ENCODE assay signal across 1 cellular context in the genomic region with DNA sequence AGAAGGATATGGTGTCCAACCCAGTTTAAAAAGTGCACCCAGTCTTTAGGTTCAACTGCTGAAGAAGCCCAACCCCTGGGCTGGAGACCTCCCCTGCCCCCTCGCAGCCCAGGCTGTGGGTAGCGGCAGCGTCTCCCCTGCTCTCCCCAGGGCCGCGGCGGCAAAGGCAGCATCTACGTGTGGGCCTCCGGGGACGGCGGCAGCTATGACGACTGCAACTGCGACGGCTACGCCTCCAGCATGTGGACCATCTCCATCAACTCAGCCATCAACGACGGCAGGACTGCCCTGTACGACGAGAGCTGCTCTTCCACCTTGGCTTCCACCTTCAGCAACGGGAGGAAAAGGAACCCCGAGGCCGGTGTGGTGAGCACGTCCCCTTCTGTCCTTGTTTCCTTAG.
TF ChIP-seq lines count a peak whose summit lies in the region.

No MANE protein-coding gene starts in this region.

TF ChIP-seq in K562, 482 proteins besides CTCF, POLR2A, EP300 and RAD21 (continued from another document and continues in another):
- peak; percentile 70 for TF ChIP-seq MGA (IDR thresholded peaks at IDR 0.05)
- TF ChIP-seq, protein P1, sequence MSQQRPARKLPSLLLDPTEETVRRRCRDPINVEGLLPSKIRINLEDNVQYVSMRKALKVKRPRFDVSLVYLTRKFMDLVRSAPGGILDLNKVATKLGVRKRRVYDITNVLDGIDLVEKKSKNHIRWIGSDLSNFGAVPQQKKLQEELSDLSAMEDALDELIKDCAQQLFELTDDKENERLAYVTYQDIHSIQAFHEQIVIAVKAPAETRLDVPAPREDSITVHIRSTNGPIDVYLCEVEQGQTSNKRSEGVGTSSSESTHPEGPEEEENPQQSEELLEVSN (IDR thresholded peaks at IDR 0.05; ENCODE audit: borderline replicate concordance in 1 of 2, extremely low read depth in 1 of 2, insufficient read depth in 1 of 2, insufficient read length in 1 of 2, low read depth in 1 of 2, low read length in 1 of 2, poor library complexity in 1 of 2, severe bottlenecking in 1 of 2): peak in 1 of 2 experiments; percentile 65
- TF ChIP-seq MAZ (CRISPR knock-in tag; conservative IDR thresholded peaks at IDR 0.05 in 1 of 2, IDR thresholded peaks at IDR 0.05 in 1 of 2): no peak
- peak; percentile 83 for TF ChIP-seq L3MBTL2 (IDR thresholded peaks at IDR 0.05)
- no peak for TF ChIP-seq NR2C1 (IDR thresholded peaks at IDR 0.05)
- no peak for TF ChIP-seq NR2C1 (tag; IDR thresholded peaks at IDR 0.05)
- no peak for TF ChIP-seq NEUROD1 (IDR thresholded peaks at IDR 0.05; ENCODE audit: borderline replicate concordance, low read depth, low read length, partially characterized antibody)
- TF ChIP-seq, protein P2, sequence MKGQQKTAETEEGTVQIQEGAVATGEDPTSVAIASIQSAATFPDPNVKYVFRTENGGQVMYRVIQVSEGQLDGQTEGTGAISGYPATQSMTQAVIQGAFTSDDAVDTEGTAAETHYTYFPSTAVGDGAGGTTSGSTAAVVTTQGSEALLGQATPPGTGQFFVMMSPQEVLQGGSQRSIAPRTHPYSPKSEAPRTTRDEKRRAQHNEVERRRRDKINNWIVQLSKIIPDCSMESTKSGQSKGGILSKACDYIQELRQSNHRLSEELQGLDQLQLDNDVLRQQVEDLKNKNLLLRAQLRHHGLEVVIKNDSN (CRISPR knock-in tag; IDR thresholded peaks at IDR 0.05): no peak
- TF ChIP-seq, protein P3, sequence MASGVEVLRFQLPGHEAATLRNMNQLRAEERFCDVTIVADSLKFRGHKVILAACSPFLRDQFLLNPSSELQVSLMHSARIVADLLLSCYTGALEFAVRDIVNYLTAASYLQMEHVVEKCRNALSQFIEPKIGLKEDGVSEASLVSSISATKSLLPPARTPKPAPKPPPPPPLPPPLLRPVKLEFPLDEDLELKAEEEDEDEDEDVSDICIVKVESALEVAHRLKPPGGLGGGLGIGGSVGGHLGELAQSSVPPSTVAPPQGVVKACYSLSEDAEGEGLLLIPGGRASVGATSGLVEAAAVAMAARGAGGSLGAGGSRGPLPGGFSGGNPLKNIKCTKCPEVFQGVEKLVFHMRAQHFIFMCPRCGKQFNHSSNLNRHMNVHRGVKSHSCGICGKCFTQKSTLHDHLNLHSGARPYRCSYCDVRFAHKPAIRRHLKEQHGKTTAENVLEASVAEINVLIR (CRISPR knock-in tag; IDR thresholded peaks at IDR 0.05): peak; percentile 29; the same call in 1 of the 2 replicates
- TF ChIP-seq ZNF431 (CRISPR knock-in tag; IDR thresholded peaks at IDR 0.05): no peak
- TF ChIP-seq BMI1 (IDR thresholded peaks at IDR 0.05; ENCODE audit: low read length): no peak
- TF ChIP-seq HNRNPH1 (optimal IDR thresholded peaks at IDR 0.05; ENCODE audit: low read depth, low read length): no peak
- no peak for TF ChIP-seq SRSF9 (IDR thresholded peaks at IDR 0.05; ENCODE audit: borderline replicate concordance, low read depth, low read length)
- TF ChIP-seq NR1H2 (CRISPR knock-in tag; IDR thresholded peaks at IDR 0.05): no peak
- no peak for TF ChIP-seq RBM15 (IDR thresholded peaks at IDR 0.05; ENCODE audit: insufficient read depth, low read length)
- no peak for TF ChIP-seq ZNF41 (CRISPR knock-in tag; conservative IDR thresholded peaks at IDR 0.05)
- TF ChIP-seq SREBF2 (CRISPR knock-in tag; IDR thresholded peaks at IDR 0.05): no peak
- TF ChIP-seq KDM2B (CRISPR knock-in tag; IDR thresholded peaks at IDR 0.05): no peak
- TF ChIP-seq, protein P4, sequence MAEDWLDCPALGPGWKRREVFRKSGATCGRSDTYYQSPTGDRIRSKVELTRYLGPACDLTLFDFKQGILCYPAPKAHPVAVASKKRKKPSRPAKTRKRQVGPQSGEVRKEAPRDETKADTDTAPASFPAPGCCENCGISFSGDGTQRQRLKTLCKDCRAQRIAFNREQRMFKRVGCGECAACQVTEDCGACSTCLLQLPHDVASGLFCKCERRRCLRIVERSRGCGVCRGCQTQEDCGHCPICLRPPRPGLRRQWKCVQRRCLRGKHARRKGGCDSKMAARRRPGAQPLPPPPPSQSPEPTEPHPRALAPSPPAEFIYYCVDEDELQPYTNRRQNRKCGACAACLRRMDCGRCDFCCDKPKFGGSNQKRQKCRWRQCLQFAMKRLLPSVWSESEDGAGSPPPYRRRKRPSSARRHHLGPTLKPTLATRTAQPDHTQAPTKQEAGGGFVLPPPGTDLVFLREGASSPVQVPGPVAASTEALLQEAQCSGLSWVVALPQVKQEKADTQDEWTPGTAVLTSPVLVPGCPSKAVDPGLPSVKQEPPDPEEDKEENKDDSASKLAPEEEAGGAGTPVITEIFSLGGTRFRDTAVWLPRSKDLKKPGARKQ (CRISPR knock-in tag; IDR thresholded peaks at IDR 0.05): no peak
- no peak for TF ChIP-seq ZBTB26 (CRISPR knock-in tag; IDR thresholded peaks at IDR 0.05)
- no peak for TF ChIP-seq ZNF324 (CRISPR knock-in tag; IDR thresholded peaks at IDR 0.05)
- TF ChIP-seq MTA1 (IDR thresholded peaks at IDR 0.05; ENCODE audit: borderline replicate concordance): peak; percentile 45; the same call in 1 of the 2 replicates
- TF ChIP-seq BCLAF1 (IDR thresholded peaks at IDR 0.05; ENCODE audit: borderline replicate concordance in 1 of 2, control insufficient read depth in 1 of 2, low read depth in 2 of 2, low read length in 1 of 2): no peak
- TF ChIP-seq MTA2 (IDR thresholded peaks at IDR 0.05; ENCODE audit: low read depth): no peak
- no peak for TF ChIP-seq ZFX (CRISPR knock-in tag; IDR thresholded peaks at IDR 0.05)
- TF ChIP-seq RAD51 (IDR thresholded peaks at IDR 0.05; ENCODE audit: borderline replicate concordance, low read depth): no peak
- TF ChIP-seq, protein P5, sequence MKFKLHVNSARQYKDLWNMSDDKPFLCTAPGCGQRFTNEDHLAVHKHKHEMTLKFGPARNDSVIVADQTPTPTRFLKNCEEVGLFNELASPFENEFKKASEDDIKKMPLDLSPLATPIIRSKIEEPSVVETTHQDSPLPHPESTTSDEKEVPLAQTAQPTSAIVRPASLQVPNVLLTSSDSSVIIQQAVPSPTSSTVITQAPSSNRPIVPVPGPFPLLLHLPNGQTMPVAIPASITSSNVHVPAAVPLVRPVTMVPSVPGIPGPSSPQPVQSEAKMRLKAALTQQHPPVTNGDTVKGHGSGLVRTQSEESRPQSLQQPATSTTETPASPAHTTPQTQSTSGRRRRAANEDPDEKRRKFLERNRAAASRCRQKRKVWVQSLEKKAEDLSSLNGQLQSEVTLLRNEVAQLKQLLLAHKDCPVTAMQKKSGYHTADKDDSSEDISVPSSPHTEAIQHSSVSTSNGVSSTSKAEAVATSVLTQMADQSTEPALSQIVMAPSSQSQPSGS (CRISPR knock-in tag; IDR thresholded peaks at IDR 0.05): no peak
